17 cellular contexts compared by ENCODE assay signal in the genomic region with DNA sequence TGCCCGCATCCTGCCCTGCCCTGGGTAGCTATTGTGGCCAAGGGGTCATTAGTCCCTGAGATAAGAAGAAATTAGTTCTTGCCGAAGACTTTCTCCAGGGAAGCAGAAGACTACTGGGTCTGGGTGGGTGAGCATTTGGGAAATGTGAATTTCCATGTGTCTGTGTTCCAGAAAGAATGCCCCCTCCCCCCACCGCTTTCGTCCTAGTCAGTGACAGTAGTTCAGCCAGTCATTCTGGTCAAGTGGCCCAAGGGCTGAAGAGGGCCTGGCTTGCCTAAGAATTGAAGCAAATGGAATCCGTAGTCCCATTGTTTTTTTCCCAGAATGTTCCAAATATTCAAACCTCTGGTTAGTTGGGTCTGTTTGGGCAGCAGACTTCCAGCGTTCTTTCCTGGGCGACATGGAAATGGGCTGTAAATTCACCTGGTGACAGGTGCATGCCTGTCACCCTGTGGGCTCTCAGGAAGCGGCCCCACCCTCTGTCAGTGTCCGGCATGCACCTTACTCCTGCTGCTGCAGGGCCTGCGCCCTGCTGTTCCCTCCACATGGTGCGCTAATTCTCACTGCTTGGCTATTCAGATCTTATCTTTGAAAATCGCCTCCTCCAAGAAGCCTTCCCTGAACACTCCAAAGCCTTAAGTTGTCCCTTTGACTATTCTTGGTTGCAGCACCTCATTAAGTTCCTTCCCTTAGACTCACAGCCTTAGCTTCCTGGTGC. TPM values are rescaled to one million over a fixed set of nuclear protein-coding genes. Genes with fewer than 3 reads are reported as not detected.
"Had no signal": no experiment of that assay in that cellular context is flagged by ENCODE, and none has a peak within 500 bp of the region (broad histone marks: within the 10 kb centered on the region; RNA-seq: fewer than 3 reads in every experiment).

No MANE protein-coding gene starts in this region.

- H3K4me3 Mint-ChIP-seq: activated naive CD8-positive, alpha-beta T cell treated with anti-CD3 and anti-CD28 coated beads for 36 hours; activated T-helper 1 cell treated with anti-CD3 and anti-CD28 coated beads, Interleukin-12 subunit alpha, Interleukin-12 subunit beta, Interleukin-2, Interleukin-4 antibody, amounts not matched to agents 30 ng/mL and 10 ng/mL and 1 ng/mL, durations not matched to agents 14 hours and 24 hours and 36 hours; central memory CD8-positive, alpha-beta T cell; immature natural killer cell; stimulated activated naive CD8-positive, alpha-beta T cell treated with anti-CD3 and anti-CD28 coated beads, Interleukin-15, Interleukin-2, amounts not matched to agents 100 ng/mL and 50 ng/mL, for 24 hours; T-cell had no signal

- H3K9me3 Mint-ChIP-seq: activated naive CD8-positive, alpha-beta T cell treated with anti-CD3 and anti-CD28 coated beads for 36 hours; activated T-helper 1 cell treated with anti-CD3 and anti-CD28 coated beads, Interleukin-12 subunit alpha, Interleukin-12 subunit beta, Interleukin-2, Interleukin-4 antibody, amounts not matched to agents 30 ng/mL and 10 ng/mL and 1 ng/mL, durations not matched to agents 14 hours and 24 hours and 36 hours; central memory CD8-positive, alpha-beta T cell; effector memory CD8-positive, alpha-beta T cell; immature natural killer cell; stimulated activated naive CD8-positive, alpha-beta T cell treated with anti-CD3 and anti-CD28 coated beads, Interleukin-15, Interleukin-2, amounts not matched to agents 100 ng/mL and 50 ng/mL, for 24 hours; T-cell had no signal

- H3K36me3 ChIP-seq: brain microvascular endothelial cell, heart left ventricle, right atrium auricular region had no signal

- H3K4me1 Mint-ChIP-seq: central memory CD8-positive, alpha-beta T cell; immature natural killer cell had no signal

- H3K27me3 ChIP-seq: right atrium auricular region had no signal

- DNase-seq: activated CD4-positive, CD25-positive, alpha-beta regulatory T cell treated with anti-CD3 and anti-CD28 coated beads, Interleukin-2, amount 50 U/mL, for 72 hours; activated naive CD8-positive, alpha-beta T cell treated with anti-CD3 and anti-CD28 coated beads for 36 hours; anterior cingulate cortex; brain microvascular endothelial cell; effector memory CD8-positive, alpha-beta T cell; immature natural killer cell; naive thymus-derived CD4-positive, alpha-beta T cell; T-cell; T-helper 9 cell had no signal

- H3K36me3 Mint-ChIP-seq: activated naive CD8-positive, alpha-beta T cell treated with anti-CD3 and anti-CD28 coated beads for 36 hours; immature natural killer cell; T-cell had no signal

- ATAC-seq: effector memory CD8-positive, alpha-beta T cell; heart left ventricle; naive thymus-derived CD4-positive, alpha-beta T cell; T-cell had no signal

- H3K4me3 ChIP-seq: heart left ventricle, right atrium auricular region had no signal

- H3K27ac ChIP-seq: brain microvascular endothelial cell, epithelial cell of prostate, heart left ventricle, right atrium auricular region had no signal

- H3K27ac Mint-ChIP-seq: activated naive CD8-positive, alpha-beta T cell treated with anti-CD3 and anti-CD28 coated beads for 36 hours; activated T-helper 1 cell treated with anti-CD3 and anti-CD28 coated beads, Interleukin-12 subunit alpha, Interleukin-12 subunit beta, Interleukin-2, Interleukin-4 antibody, amounts not matched to agents 30 ng/mL and 10 ng/mL and 1 ng/mL, durations not matched to agents 14 hours and 24 hours and 36 hours; effector memory CD8-positive, alpha-beta T cell; immature natural killer cell; progenitor cell of endocrine pancreas; stimulated activated naive CD8-positive, alpha-beta T cell treated with anti-CD3 and anti-CD28 coated beads, Interleukin-15, Interleukin-2, amounts not matched to agents 100 ng/mL and 50 ng/mL, for 24 hours; T-cell had no signal

RNA-seq across cellular contexts. Expression of gene RFLNA, which starts 1.4 kb away (rescaled TPM):
- total RNA-seq: activated CD8-positive, alpha-beta memory T cell treated with anti-CD3 and anti-CD28 coated beads for 36 hours; activated naive CD8-positive, alpha-beta T cell treated with anti-CD3 and anti-CD28 coated beads for 36 hours; activated T-helper 1 cell treated with anti-CD3 and anti-CD28 coated beads, Interleukin-12 subunit alpha, Interleukin-12 subunit beta, Interleukin-2, Interleukin-4 antibody, amounts not matched to agents 30 ng/mL and 10 ng/mL and 1 ng/mL, durations not matched to agents 14 hours and 24 hours and 36 hours; naive thymus-derived CD4-positive, alpha-beta T cell; T-cell had no signal
- polyA plus RNA-seq: immature natural killer cell had no signal
